In genomic region chr7:135692606-135693005, GRCh38 we compare ENCODE assay signal across 17 cellular contexts. TPM values are rescaled to one million over a fixed set of nuclear protein-coding genes. Genes with fewer than 3 reads are reported as not detected.
"Had no signal": no experiment of that assay in that cellular context is flagged by ENCODE, and none has a peak within 500 bp of the region (broad histone marks: within the 10 kb centered on the region; RNA-seq: fewer than 3 reads in every experiment).

No MANE protein-coding gene starts in this region.

RNA-seq across cellular contexts. Expression of gene SLC13A4, which starts 35.4 kb away (rescaled TPM):
- total RNA-seq: activated B cell treated with CpG ODN at 0.5 μM for 24 hours; activated CD4-positive, alpha-beta memory T cell treated with anti-CD3 and anti-CD28 coated beads for 36 hours; activated CD4-positive, alpha-beta T cell treated with anti-CD3 and anti-CD28 coated beads, Interleukin-2, amount 10 ng/mL, durations not matched to agents 24 days and 14 days; activated CD8-positive, alpha-beta memory T cell treated with anti-CD3 and anti-CD28 coated beads for 36 hours; activated CD8-positive, alpha-beta T cell treated with anti-CD3 and anti-CD28 coated beads for 36 hours; activated naive CD4-positive, alpha-beta T cell treated with anti-CD3 and anti-CD28 coated beads for 36 hours; activated naive CD4-positive, alpha-beta T cell treated with anti-CD3 and anti-CD28 coated beads, Interleukin-2, amount 50 U/mL, for 72 hours; activated naive CD8-positive, alpha-beta T cell treated with anti-CD3 and anti-CD28 coated beads for 36 hours; activated T-cell treated with anti-CD3 and anti-CD28 coated beads, Interleukin-2, amount 50 U/mL, for 4 hours; activated T-cell treated with anti-CD3 and anti-CD28 coated beads, Interleukin-2, amount 50 U/mL, for 72 hours; activated T-helper 1 cell treated with anti-CD3 and anti-CD28 coated beads, Interleukin-12 subunit alpha, Interleukin-12 subunit beta, Interleukin-2, Interleukin-4 antibody, amounts not matched to agents 30 ng/mL and 10 ng/mL and 1 ng/mL, durations not matched to agents 14 hours and 24 hours and 36 hours; activated T-helper 17 cell treated with anti-CD3 and anti-CD28 coated beads, Interleukin-2, amount 50 U/mL, for 72 hours; T-cell; T-helper 1 cell treated with Interleukin-12 subunit alpha and Interleukin-12 subunit beta and Interleukin-4 antibody, amounts not matched to agents 30 ng/mL and 1 ng/mL, for 36 hours; T-helper 17 cell; T-helper 2 cell treated with Interferon-gamma antibody and Interleukin-4, amounts not matched to agents 100 ng/mL and 5 ng/mL, for 36 hours had no signal

RNA-seq across cellular contexts. Expression of gene FAM180A, which starts 56.0 kb away (rescaled TPM):
- total RNA-seq: activated B cell treated with CpG ODN at 0.5 μM for 24 hours; activated CD4-positive, alpha-beta memory T cell treated with anti-CD3 and anti-CD28 coated beads for 36 hours; activated CD4-positive, alpha-beta T cell treated with anti-CD3 and anti-CD28 coated beads, Interleukin-2, amount 10 ng/mL, durations not matched to agents 24 days and 14 days; activated CD8-positive, alpha-beta memory T cell treated with anti-CD3 and anti-CD28 coated beads for 36 hours; activated CD8-positive, alpha-beta T cell treated with anti-CD3 and anti-CD28 coated beads for 36 hours; activated naive CD4-positive, alpha-beta T cell treated with anti-CD3 and anti-CD28 coated beads for 36 hours; activated naive CD4-positive, alpha-beta T cell treated with anti-CD3 and anti-CD28 coated beads, Interleukin-2, amount 50 U/mL, for 72 hours; activated naive CD8-positive, alpha-beta T cell treated with anti-CD3 and anti-CD28 coated beads for 36 hours; activated T-cell treated with anti-CD3 and anti-CD28 coated beads, Interleukin-2, amount 50 U/mL, for 4 hours; activated T-cell treated with anti-CD3 and anti-CD28 coated beads, Interleukin-2, amount 50 U/mL, for 72 hours; activated T-helper 1 cell treated with anti-CD3 and anti-CD28 coated beads, Interleukin-12 subunit alpha, Interleukin-12 subunit beta, Interleukin-2, Interleukin-4 antibody, amounts not matched to agents 30 ng/mL and 10 ng/mL and 1 ng/mL, durations not matched to agents 14 hours and 24 hours and 36 hours; activated T-helper 17 cell treated with anti-CD3 and anti-CD28 coated beads, Interleukin-2, amount 50 U/mL, for 72 hours; cardiac muscle cell; T-cell; T-helper 1 cell treated with Interleukin-12 subunit alpha and Interleukin-12 subunit beta and Interleukin-4 antibody, amounts not matched to agents 30 ng/mL and 1 ng/mL, for 36 hours; T-helper 17 cell; T-helper 2 cell treated with Interferon-gamma antibody and Interleukin-4, amounts not matched to agents 100 ng/mL and 5 ng/mL, for 36 hours had no signal
- polyA plus RNA-seq: cardiac muscle cell had no signal
